In the genomic region with DNA sequence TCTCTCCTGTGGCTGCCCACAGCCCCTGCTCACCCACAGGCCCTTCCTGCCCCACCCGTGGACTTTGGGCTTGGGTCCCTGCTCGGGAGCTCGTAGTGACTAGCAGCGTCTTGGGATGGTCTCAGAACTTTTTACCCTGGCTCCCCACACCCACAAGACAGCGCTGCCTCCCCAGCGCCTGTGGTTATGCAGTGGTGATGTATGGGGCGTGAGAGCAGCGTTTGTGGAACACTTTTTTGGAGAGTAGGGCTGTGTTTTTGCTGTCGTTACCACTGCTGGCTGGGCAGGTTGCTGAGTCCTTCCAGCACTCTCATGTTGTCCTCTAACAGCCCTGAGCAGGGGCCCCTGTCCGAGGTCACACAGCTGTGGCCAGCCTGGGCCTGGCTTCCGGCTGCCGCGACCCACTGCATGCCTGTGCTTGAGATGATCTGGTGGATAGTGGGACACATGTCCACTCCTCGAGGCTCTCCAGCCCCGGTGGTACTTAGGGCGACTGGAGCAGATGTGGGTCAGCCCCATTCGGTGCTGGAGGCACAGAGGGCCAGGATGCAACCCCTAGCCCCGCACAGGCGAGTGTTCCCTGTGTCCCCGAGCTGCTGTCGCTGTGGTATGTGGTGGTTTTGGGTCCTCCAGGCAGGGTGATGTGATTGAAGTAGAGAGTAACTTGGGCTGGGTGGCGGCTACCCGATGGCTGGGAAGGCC, we compare ENCODE assay signal across 1 cellular context.
TF ChIP-seq lines count a peak whose summit lies in the region.

No MANE protein-coding gene starts in this region.

TF ChIP-seq in HepG2, 621 proteins besides CTCF, POLR2A, EP300 and RAD21 (continued from another document and continues in another):
- TF ChIP-seq, protein P1, sequence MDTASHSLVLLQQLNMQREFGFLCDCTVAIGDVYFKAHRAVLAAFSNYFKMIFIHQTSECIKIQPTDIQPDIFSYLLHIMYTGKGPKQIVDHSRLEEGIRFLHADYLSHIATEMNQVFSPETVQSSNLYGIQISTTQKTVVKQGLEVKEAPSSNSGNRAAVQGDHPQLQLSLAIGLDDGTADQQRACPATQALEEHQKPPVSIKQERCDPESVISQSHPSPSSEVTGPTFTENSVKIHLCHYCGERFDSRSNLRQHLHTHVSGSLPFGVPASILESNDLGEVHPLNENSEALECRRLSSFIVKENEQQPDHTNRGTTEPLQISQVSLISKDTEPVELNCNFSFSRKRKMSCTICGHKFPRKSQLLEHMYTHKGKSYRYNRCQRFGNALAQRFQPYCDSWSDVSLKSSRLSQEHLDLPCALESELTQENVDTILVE (CRISPR knock-in tag; IDR thresholded peaks at IDR 0.05) = no peak
- TF ChIP-seq, protein P2, sequence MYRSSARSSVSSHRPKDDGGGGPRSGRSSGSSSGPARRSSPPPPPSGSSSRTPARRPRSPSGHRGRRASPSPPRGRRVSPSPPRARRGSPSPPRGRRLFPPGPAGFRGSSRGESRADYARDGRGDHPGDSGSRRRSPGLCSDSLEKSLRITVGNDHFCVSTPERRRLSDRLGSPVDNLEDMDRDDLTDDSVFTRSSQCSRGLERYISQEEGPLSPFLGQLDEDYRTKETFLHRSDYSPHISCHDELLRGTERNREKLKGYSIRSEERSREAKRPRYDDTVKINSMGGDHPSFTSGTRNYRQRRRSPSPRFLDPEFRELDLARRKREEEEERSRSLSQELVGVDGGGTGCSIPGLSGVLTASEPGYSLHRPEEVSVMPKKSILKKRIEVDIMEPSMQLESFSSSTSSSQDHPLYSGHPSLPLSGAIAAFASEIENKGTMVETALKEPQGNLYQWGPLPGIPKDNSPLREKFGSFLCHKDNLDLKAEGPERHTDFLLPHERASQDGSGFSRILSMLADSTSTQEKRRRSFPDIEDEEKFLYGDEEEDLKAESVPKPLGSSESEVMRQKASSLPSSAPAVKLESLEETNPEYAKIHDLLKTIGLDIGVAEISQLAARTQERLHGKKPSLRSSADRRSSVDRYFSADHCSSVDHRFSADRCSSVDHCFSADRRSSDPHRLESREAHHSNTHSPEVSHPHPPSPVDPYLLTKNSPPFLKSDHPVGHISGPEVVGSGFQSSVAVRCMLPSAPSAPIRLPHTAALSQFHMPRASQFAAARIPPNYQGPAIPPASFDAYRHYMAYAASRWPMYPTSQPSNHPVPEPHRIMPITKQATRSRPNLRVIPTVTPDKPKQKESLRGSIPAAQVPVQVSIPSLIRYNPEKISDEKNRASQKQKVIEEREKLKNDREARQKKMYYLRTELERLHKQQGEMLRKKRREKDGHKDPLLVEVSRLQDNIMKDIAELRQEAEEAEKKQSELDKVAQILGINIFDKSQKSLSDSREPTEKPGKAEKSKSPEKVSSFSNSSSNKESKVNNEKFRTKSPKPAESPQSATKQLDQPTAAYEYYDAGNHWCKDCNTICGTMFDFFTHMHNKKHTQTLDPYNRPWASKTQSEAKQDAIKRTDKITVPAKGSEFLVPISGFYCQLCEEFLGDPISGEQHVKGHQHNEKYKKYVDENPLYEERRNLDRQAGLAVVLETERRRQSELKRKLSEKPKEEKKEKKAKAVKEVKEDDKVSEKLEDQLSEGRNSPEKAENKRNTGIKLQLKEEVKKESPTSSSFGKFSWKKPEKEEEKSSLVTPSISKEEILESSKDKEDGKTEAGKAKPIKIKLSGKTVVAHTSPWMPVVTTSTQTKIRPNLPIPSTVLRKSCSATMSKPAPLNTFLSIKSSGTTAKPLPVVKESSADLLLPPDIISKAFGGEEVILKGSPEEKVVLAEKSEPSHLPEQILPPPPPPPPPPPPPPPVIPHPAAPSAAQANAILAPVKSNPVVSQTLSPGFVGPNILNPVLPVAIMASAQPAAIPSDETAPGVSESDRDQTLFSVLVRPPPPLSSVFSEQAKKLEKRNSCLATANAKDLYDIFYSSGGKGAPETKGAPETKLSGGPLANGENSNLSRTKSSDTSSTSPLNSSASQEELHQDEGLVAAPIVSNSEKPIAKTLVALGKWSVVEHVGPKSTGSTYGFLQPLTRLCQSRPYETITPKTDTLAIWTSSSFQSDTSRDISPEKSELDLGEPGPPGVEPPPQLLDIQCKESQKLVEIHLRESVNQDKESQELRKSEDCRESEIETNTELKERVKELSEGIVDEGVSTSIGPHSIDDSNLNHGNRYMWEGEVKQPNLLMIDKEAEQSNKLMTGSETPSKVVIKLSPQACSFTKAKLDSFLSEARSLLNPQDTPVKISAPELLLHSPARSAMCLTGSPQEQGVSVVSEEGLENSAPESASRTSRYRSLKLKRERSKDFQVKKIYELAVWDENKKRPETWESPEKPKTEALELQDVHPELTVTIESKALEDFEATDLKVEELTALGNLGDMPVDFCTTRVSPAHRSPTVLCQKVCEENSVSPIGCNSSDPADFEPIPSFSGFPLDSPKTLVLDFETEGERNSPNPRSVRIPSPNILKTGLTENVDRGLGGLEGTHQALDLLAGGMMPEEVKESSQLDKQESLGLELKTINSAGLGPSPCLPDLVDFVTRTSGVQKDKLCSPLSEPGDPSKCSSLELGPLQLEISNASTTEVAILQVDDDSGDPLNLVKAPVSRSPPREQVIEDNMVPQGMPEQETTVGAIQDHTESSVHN (CRISPR knock-in tag; IDR thresholded peaks at IDR 0.05) = no peak
- TF ChIP-seq, protein P3, sequence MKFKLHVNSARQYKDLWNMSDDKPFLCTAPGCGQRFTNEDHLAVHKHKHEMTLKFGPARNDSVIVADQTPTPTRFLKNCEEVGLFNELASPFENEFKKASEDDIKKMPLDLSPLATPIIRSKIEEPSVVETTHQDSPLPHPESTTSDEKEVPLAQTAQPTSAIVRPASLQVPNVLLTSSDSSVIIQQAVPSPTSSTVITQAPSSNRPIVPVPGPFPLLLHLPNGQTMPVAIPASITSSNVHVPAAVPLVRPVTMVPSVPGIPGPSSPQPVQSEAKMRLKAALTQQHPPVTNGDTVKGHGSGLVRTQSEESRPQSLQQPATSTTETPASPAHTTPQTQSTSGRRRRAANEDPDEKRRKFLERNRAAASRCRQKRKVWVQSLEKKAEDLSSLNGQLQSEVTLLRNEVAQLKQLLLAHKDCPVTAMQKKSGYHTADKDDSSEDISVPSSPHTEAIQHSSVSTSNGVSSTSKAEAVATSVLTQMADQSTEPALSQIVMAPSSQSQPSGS (CRISPR knock-in tag; IDR thresholded peaks at IDR 0.05) = no peak
- TF ChIP-seq NCOA5 (CRISPR knock-in tag; IDR thresholded peaks at IDR 0.05) (no peak), KLF11 (CRISPR knock-in tag; IDR thresholded peaks at IDR 0.05) (no peak), ZNF768 (CRISPR knock-in tag; IDR thresholded peaks at IDR 0.05) (peak; percentile 64; the same call in 1 of the 2 replicates), PLRG1 (conservative IDR thresholded peaks at IDR 0.05) (no peak), ZFY (CRISPR knock-in tag; IDR thresholded peaks at IDR 0.05) (peak; percentile 80), SMYD3 (CRISPR knock-in tag; IDR thresholded peaks at IDR 0.05) (no peak), ZNF33A (CRISPR knock-in tag; IDR thresholded peaks at IDR 0.05; ENCODE audit: borderline replicate concordance) (no peak), SKI (IDR thresholded peaks at IDR 0.05; ENCODE audit: partially characterized antibody) (no peak), ZMYM2 (CRISPR knock-in tag; IDR thresholded peaks at IDR 0.05) (no peak), TAF15 (IDR thresholded peaks at IDR 0.05; ENCODE audit: low read depth, low read length, poor library complexity, severe bottlenecking) (no peak), NFKBIZ (CRISPR knock-in tag; IDR thresholded peaks at IDR 0.05) (no peak), NCOR1 (IDR thresholded peaks at IDR 0.05; ENCODE audit: borderline replicate concordance, low read length) (no peak), TBL1XR1 (IDR thresholded peaks at IDR 0.05; ENCODE audit: borderline replicate concordance, low read length, partially characterized antibody) (no peak), ZNF383 (CRISPR knock-in tag; IDR thresholded peaks at IDR 0.05; ENCODE audit: borderline replicate concordance) (peak; percentile 43; the same call in 1 of the 2 replicates), ZNF331 (CRISPR knock-in tag; IDR thresholded peaks at IDR 0.05) (no peak; the same call in 1 of the 2 replicates)
- TF ChIP-seq, protein P4, sequence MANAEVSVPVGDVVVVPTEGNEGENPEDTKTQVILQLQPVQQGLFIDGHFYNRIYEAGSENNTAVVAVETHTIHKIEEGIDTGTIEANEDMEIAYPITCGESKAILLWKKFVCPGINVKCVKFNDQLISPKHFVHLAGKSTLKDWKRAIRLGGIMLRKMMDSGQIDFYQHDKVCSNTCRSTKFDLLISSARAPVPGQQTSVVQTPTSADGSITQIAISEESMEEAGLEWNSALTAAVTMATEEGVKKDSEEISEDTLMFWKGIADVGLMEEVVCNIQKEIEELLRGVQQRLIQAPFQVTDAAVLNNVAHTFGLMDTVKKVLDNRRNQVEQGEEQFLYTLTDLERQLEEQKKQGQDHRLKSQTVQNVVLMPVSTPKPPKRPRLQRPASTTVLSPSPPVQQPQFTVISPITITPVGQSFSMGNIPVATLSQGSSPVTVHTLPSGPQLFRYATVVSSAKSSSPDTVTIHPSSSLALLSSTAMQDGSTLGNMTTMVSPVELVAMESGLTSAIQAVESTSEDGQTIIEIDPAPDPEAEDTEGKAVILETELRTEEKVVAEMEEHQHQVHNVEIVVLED (CRISPR knock-in tag; IDR thresholded peaks at IDR 0.05; ENCODE audit: borderline replicate concordance) = no peak
- TF ChIP-seq, protein P5, sequence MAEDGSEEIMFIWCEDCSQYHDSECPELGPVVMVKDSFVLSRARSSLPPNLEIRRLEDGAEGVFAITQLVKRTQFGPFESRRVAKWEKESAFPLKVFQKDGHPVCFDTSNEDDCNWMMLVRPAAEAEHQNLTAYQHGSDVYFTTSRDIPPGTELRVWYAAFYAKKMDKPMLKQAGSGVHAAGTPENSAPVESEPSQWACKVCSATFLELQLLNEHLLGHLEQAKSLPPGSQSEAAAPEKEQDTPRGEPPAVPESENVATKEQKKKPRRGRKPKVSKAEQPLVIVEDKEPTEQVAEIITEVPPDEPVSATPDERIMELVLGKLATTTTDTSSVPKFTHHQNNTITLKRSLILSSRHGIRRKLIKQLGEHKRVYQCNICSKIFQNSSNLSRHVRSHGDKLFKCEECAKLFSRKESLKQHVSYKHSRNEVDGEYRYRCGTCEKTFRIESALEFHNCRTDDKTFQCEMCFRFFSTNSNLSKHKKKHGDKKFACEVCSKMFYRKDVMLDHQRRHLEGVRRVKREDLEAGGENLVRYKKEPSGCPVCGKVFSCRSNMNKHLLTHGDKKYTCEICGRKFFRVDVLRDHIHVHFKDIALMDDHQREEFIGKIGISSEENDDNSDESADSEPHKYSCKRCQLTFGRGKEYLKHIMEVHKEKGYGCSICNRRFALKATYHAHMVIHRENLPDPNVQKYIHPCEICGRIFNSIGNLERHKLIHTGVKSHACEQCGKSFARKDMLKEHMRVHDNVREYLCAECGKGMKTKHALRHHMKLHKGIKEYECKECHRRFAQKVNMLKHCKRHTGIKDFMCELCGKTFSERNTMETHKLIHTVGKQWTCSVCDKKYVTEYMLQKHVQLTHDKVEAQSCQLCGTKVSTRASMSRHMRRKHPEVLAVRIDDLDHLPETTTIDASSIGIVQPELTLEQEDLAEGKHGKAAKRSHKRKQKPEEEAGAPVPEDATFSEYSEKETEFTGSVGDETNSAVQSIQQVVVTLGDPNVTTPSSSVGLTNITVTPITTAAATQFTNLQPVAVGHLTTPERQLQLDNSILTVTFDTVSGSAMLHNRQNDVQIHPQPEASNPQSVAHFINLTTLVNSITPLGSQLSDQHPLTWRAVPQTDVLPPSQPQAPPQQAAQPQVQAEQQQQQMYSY (CRISPR knock-in tag; IDR thresholded peaks at IDR 0.05) = no peak
- TF ChIP-seq, protein P6, sequence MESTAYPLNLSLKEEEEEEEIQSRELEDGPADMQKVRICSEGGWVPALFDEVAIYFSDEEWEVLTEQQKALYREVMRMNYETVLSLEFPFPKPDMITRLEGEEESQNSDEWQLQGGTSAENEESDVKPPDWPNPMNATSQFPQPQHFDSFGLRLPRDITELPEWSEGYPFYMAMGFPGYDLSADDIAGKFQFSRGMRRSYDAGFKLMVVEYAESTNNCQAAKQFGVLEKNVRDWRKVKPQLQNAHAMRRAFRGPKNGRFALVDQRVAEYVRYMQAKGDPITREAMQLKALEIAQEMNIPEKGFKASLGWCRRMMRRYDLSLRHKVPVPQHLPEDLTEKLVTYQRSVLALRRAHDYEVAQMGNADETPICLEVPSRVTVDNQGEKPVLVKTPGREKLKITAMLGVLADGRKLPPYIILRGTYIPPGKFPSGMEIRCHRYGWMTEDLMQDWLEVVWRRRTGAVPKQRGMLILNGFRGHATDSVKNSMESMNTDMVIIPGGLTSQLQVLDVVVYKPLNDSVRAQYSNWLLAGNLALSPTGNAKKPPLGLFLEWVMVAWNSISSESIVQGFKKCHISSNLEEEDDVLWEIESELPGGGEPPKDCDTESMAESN (CRISPR knock-in tag; conservative IDR thresholded peaks at IDR 0.05) = no peak
- TF ChIP-seq, protein P7, sequence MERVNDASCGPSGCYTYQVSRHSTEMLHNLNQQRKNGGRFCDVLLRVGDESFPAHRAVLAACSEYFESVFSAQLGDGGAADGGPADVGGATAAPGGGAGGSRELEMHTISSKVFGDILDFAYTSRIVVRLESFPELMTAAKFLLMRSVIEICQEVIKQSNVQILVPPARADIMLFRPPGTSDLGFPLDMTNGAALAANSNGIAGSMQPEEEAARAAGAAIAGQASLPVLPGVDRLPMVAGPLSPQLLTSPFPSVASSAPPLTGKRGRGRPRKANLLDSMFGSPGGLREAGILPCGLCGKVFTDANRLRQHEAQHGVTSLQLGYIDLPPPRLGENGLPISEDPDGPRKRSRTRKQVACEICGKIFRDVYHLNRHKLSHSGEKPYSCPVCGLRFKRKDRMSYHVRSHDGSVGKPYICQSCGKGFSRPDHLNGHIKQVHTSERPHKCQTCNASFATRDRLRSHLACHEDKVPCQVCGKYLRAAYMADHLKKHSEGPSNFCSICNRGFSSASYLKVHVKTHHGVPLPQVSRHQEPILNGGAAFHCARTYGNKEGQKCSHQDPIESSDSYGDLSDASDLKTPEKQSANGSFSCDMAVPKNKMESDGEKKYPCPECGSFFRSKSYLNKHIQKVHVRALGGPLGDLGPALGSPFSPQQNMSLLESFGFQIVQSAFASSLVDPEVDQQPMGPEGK (CRISPR knock-in tag; IDR thresholded peaks at IDR 0.05) = peak; percentile 43; the same call in 1 of the 2 replicates
- TF ChIP-seq, protein P8, sequence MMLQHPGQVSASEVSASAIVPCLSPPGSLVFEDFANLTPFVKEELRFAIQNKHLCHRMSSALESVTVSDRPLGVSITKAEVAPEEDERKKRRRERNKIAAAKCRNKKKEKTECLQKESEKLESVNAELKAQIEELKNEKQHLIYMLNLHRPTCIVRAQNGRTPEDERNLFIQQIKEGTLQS (CRISPR knock-in tag; IDR thresholded peaks at IDR 0.05) = no peak
